9 cellular contexts compared by ENCODE assay signal in the genomic region with DNA sequence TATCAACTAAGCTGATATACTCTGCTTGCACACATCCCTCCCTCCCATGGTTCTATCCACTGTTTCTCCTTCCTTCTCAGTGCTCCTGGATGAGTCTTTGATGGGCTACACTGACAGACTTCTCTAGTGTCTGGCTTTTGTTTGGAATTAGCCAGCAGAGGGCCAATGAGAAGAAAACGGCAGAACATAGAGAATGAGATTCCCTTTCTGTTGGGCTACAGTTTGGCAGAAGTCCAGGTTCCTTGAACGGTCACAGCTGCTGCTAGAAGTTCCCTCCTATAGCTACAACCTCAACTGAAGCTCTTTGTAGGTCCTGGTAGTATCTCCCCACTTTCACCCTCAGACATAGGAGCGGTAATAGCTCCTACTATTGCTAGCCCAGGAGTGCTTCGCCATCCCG.
DNase-seq lines count a peak whose midpoint lies in the region; ATAC-seq and TF ChIP-seq lines count a peak whose summit lies in the region.
"Had no signal": no experiment of that assay in that cellular context is flagged by ENCODE, and none has a peak within 500 bp of the region (broad histone marks: within the 10 kb centered on the region; RNA-seq: fewer than 3 reads in every experiment).

No MANE protein-coding gene starts in this region.

- H3K56ac ChIP-seq in H9 (ENCODE audit: insufficient read length, low read depth, low read length) = no peak overlapping the region

- peaks cover 0 to 4% of the 10 kb centered on the region in 2 experiments; a peak in 3 of 5 replicates for H3K9me3 Mint-ChIP-seq in H9
- H3K9me3 Mint-ChIP-seq in chondrocyte (ENCODE audit: low read depth) = no peaks in the 10 kb centered on the region
- H3K9me3 Mint-ChIP-seq in osteocyte (ENCODE audit: unreplicated experiment) = no peaks in the 10 kb centered on the region

- no peak overlapping the region for H3K14ac ChIP-seq in H9 (ENCODE audit: insufficient read depth, low read length)

- no peak overlapping the region for H4K5ac ChIP-seq in H9 (ENCODE audit: insufficient read length, low read depth, low read length)

- WGBS in H9 (ENCODE audit: extremely low coverage, insufficient read length, low lambda C conversion rate) = no CpG with 5 or more reads among the region's 5 CpGs

- H2AK5ac ChIP-seq in H9 (ENCODE audit: insufficient read length, low read length) = no peak overlapping the region

- H3K9ac ChIP-seq in H9 (ENCODE audit: extremely low read depth, insufficient read length, low read length) = no peak overlapping the region

- H3K4me3 Mint-ChIP-seq in H9 = no peak overlapping the region
- H3K4me3 Mint-ChIP-seq in chondrocyte (ENCODE audit: unreplicated experiment) = no peak overlapping the region
- H3K4me3 Mint-ChIP-seq in osteocyte (ENCODE audit: unreplicated experiment) = no peak overlapping the region
- H3K4me3 Mint-ChIP-seq: T-helper 17 cell had no signal

- H3K79me1 ChIP-seq in H9 (ENCODE audit: insufficient read depth, low read depth, low read length, poor library complexity, severe bottlenecking) = no peaks in the 10 kb centered on the region

- H3K36me3 Mint-ChIP-seq in H9 (ENCODE audit: insufficient read depth in 1 of 3, low read depth in 3 of 3) (peaks cover 0 to 2% (median 0%) of the 10 kb centered on the region in 3 experiments; a peak in 1 of 7 replicates), chondrocyte (ENCODE audit: low read depth) (no peaks in the 10 kb centered on the region), osteocyte (ENCODE audit: unreplicated experiment) (no peaks in the 10 kb centered on the region)

- H4K20me1 ChIP-seq in H9 (ENCODE audit: control insufficient read depth, insufficient read depth, insufficient read length) = no peaks in the 10 kb centered on the region

- peak overlapping the region in 1 of 3 experiments; percentile 9; a peak in 1 of 7 replicates for H3K27ac Mint-ChIP-seq in H9
- no peak overlapping the region for H3K27ac Mint-ChIP-seq in chondrocyte (ENCODE audit: unreplicated experiment)
- H3K27ac Mint-ChIP-seq in osteocyte (ENCODE audit: unreplicated experiment) = no peak overlapping the region
- H3K27ac Mint-ChIP-seq: T-helper 17 cell had no signal

- H3T11ph ChIP-seq in H9 (ENCODE audit: low read length) = no peak overlapping the region

- no peak overlapping the region for H3K23ac ChIP-seq in H9 (ENCODE audit: insufficient read length, low read depth, low read length)

- no peaks in the 10 kb centered on the region; the same call in 1 of the 2 replicates for H3K27me3 Mint-ChIP-seq in H9 (ENCODE audit: low read depth)
- H3K27me3 Mint-ChIP-seq in chondrocyte (ENCODE audit: low read depth) = no peaks in the 10 kb centered on the region
- H3K27me3 Mint-ChIP-seq in osteocyte (ENCODE audit: unreplicated experiment) = no peaks in the 10 kb centered on the region
- H3K27me3 Mint-ChIP-seq: T-helper 17 cell had no signal

- H2AFZ ChIP-seq in H9 (ENCODE audit: low read length) = no peak overlapping the region

- no peaks in the 10 kb centered on the region for H3K79me2 ChIP-seq in H9 (ENCODE audit: insufficient read depth, low read length)

- H3K27me3 ChIP-seq in H9 (ENCODE audit: insufficient read depth, low read length) = no peaks in the 10 kb centered on the region

- no peak overlapping the region for H2BK120ac ChIP-seq in H9 (ENCODE audit: low read depth, low read length, poor library complexity, severe bottlenecking)

- H2BK20ac ChIP-seq in H9 (ENCODE audit: low read depth, low read length, poor library complexity, severe bottlenecking) = no peak overlapping the region

- TF ChIP-seq CTCF in H9 (conservative IDR thresholded peaks at IDR 0.05) (peak; percentile 53), chondrocyte (IDR thresholded peaks at IDR 0.05) (peak; percentile 67), osteocyte (IDR thresholded peaks at IDR 0.05) (peak; percentile 56)

- no peak overlapping the region for H4K91ac ChIP-seq in H9 (ENCODE audit: insufficient read length, low read depth, low read length)

- ATAC-seq in GM18520 (IDR thresholded peaks at IDR 0.05; ENCODE audit: unreplicated experiment) (no peak), HG03565 (IDR thresholded peaks at IDR 0.05; ENCODE audit: unreplicated experiment) (no peak)
- ATAC-seq: T-helper 17 cell had no signal

- H4K8ac ChIP-seq in H9 (replicated peaks; ENCODE audit: insufficient read length, low read depth, low read length) = no peak overlapping the region

- H2BK12ac ChIP-seq in H9 (ENCODE audit: insufficient read length, low read depth, low read length) = no peak overlapping the region

- H3K18ac ChIP-seq in H9 (ENCODE audit: insufficient read length, low read depth, low read length) = no peak overlapping the region

- H3K4me2 ChIP-seq in H9 (ENCODE audit: insufficient read depth, insufficient read length, low read length) = no peak overlapping the region

- DNase-seq in H9 (no peak), NCI-H2171 treated with DMSO at 0.1 percent for 48 hours (lab: John Stamatoyannopoulos, UW) (peak; percentile 95), chondrocyte (ENCODE audit: low spot score) (no peak), osteocyte (ENCODE audit: extremely low spot score, unreplicated experiment) (no peak), activated T-cell treated with anti-CD3 and anti-CD28 coated beads for 4 hours (no peak), HUDEP-2 (lab: John Stamatoyannopoulos, UW; ENCODE audit: unreplicated experiment in 76 of 76) (no peak)
- DNase-seq: T-helper 17 cell had no signal

- no peak overlapping the region for H2BK15ac ChIP-seq in H9 (ENCODE audit: low read depth, low read length)

- H3K4ac ChIP-seq in H9 (ENCODE audit: low read depth, low read length) = no peak overlapping the region

- peaks cover 29 to 32% of the 10 kb centered on the region in 2 experiments for H3K4me1 Mint-ChIP-seq in H9
- peaks cover 5% of the 10 kb centered on the region for H3K4me1 Mint-ChIP-seq in chondrocyte (ENCODE audit: low read depth)
- no peaks in the 10 kb centered on the region for H3K4me1 Mint-ChIP-seq in osteocyte (ENCODE audit: unreplicated experiment)

- H2BK5ac ChIP-seq in H9 (ENCODE audit: insufficient read length, low read length) = no peak overlapping the region

- H3K9me3 ChIP-seq in H9 (ENCODE audit: control insufficient read depth, low read depth, low read length) = no peaks in the 10 kb centered on the region

- H3K23me2 ChIP-seq in H9 (ENCODE audit: insufficient read length, low read depth, low read length, poor library complexity, severe bottlenecking) = no peaks in the 10 kb centered on the region

- H3K27ac ChIP-seq in H9 (ENCODE audit: insufficient read length, low read depth, low read length) = no peak overlapping the region

- no peaks in the 10 kb centered on the region; the same call in 1 of the 2 replicates for H3K4me1 ChIP-seq in H9 (ENCODE audit: insufficient read depth, low read length)
